7 cellular contexts compared by ENCODE assay signal in the genomic region with DNA sequence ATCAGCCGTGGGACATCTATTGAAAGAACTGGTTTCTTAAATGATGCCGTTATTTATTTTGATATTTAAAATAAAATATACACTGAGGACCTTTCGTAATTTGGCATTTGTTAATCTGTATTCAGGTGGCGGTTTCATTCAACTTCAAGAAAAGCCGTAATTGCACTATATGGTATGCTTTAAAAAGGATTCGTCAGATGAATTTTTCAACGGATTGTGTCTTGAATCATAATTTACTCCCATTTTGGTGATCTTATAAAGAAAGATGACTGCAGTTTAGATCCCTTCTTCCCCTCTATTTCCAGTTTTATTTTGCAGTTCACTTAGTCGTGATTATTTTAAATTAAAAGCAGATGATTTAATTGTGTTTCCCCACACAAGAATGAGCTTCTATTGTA. TPM values are rescaled to one million over a fixed set of nuclear protein-coding genes. Genes with fewer than 3 reads are reported as not detected.
DNase-seq lines count a peak whose midpoint lies in the region; ATAC-seq and TF ChIP-seq lines count a peak whose summit lies in the region.

No MANE protein-coding gene starts in this region.

- 53% methylated on average over 8 of the region's 8 CpGs for WGBS in hepatocyte (ENCODE audit: low lambda C conversion rate, missing lambda C conversion rate)

- H3K9me3 ChIP-seq in hepatocyte (ENCODE audit: low read depth) (no peaks in the 10 kb centered on the region), skeletal muscle tissue (ENCODE audit: control insufficient read depth in 3 of 3, low read length in 3 of 3) (no peaks in the 10 kb centered on the region)

- no peak for TF ChIP-seq CTCF in HFFc6 (IDR thresholded peaks at IDR 0.05)
- no peak for TF ChIP-seq CTCF in WTC11 (IDR thresholded peaks at IDR 0.05)
- no peak for TF ChIP-seq CTCF in hepatocyte (IDR thresholded peaks at IDR 0.05; ENCODE audit: poor library complexity)

- peak overlapping the region; percentile 96 for H3K4me2 ChIP-seq in hepatocyte

- peaks cover 4% of the 10 kb centered on the region for H3K4me1 ChIP-seq in hepatocyte (ENCODE audit: insufficient read depth)
- H3K4me1 ChIP-seq in skeletal muscle tissue (ENCODE audit: control insufficient read depth in 3 of 3, insufficient read depth in 3 of 3, low read length in 3 of 3): peaks cover 4 to 5% (median 5%) of the 10 kb centered on the region in 3 donors

- no peaks in the 10 kb centered on the region for H3K36me3 Mint-ChIP-seq in HFFc6 (ENCODE audit: low read depth)
- H3K36me3 Mint-ChIP-seq in WTC11: no peaks in the 10 kb centered on the region

- DNase-seq in HFFc6 (no peak), WTC11 (ENCODE audit: low spot score) (no peak), hepatocyte (ENCODE audit: low spot score) (no peak), T1000 (lab: John Stamatoyannopoulos, UW) (no peak)

- H3K9me3 Mint-ChIP-seq in HFFc6 (no peaks in the 10 kb centered on the region), WTC11 (no peaks in the 10 kb centered on the region)

- peak overlapping the region; percentile 82 for H3K4me3 Mint-ChIP-seq in HFFc6
- peak overlapping the region; percentile 93 for H3K4me3 Mint-ChIP-seq in WTC11

- peak overlapping the region in 2 of 3 donors; percentile 48 to 84 for H3K9ac ChIP-seq in skeletal muscle tissue (ENCODE audit: low read depth in 1 of 3, low read length in 3 of 3)

- H3K4me3 ChIP-seq in hepatocyte: peak overlapping the region; percentile 62
- peak overlapping the region; percentile 85 to 98 (median 97) for H3K4me3 ChIP-seq in skeletal muscle tissue (ENCODE audit: low read length in 3 of 3)

- peak overlapping the region; percentile 70 for H2AFZ ChIP-seq in hepatocyte

- no peaks in the 10 kb centered on the region for H3K79me2 ChIP-seq in hepatocyte

- ATAC-seq in WTC11: no peak
- ATAC-seq in GM19395 (IDR thresholded peaks at IDR 0.05; ENCODE audit: unreplicated experiment): no peak
- ATAC-seq in HG03095 (IDR thresholded peaks at IDR 0.05; ENCODE audit: unreplicated experiment): no peak

- H4K20me1 ChIP-seq in hepatocyte (ENCODE audit: insufficient read depth, poor library complexity, severe bottlenecking): no peaks in the 10 kb centered on the region

- CTCF ChIA-PET in WTC11 (lab: Charles Lee): interaction anchor here (0.6 to 1.4 kb wide), 4 partner anchors 13 to 244 kb away, joined by 3 to 5 read pairs (median 4); partner anchors contain the start of gene NDUFAF4

- peaks cover 37% of the 10 kb centered on the region for H3K27me3 ChIP-seq in hepatocyte
- no peaks in the 10 kb centered on the region for H3K27me3 ChIP-seq in skeletal muscle tissue (ENCODE audit: control insufficient read depth in 3 of 3, insufficient read depth in 3 of 3, low read length in 3 of 3)

- POLR2A ChIA-PET in WTC11 (lab: Charles Lee): no interaction called here

- no peaks in the 10 kb centered on the region for H3K9me2 ChIP-seq in hepatocyte (replicated peaks; ENCODE audit: insufficient read depth)

- H3K27ac Mint-ChIP-seq in HFFc6 (no peak overlapping the region), WTC11 (no peak overlapping the region)

- H3K36me3 ChIP-seq in hepatocyte (replicated peaks; ENCODE audit: insufficient read depth, low read depth) (no peaks in the 10 kb centered on the region), skeletal muscle tissue (ENCODE audit: control insufficient read depth in 3 of 3, insufficient read depth in 3 of 3, low read length in 3 of 3) (no peaks in the 10 kb centered on the region)

- H3K4me1 Mint-ChIP-seq in HFFc6 (ENCODE audit: low read depth) (no peaks in the 10 kb centered on the region), WTC11 (peaks cover 11% of the 10 kb centered on the region)

- H3K27me3 Mint-ChIP-seq in HFFc6 (ENCODE audit: insufficient read depth): peaks cover 30% of the 10 kb centered on the region
- H3K27me3 Mint-ChIP-seq in WTC11 (ENCODE audit: low read depth): peaks cover 17% of the 10 kb centered on the region

- H3K27ac ChIP-seq in hepatocyte: no peak overlapping the region
- H3K27ac ChIP-seq in skeletal muscle tissue (ENCODE audit: low read depth, low read length): no peak overlapping the region

TF ChIP-seq in WTC11, 78 proteins besides CTCF, POLR2A, EP300 and RAD21 (continues in another document):
- TF ChIP-seq TEAD1 (CRISPR knock-in tag; IDR thresholded peaks at IDR 0.05) (no peak), FOXJ3 (CRISPR knock-in tag; IDR thresholded peaks at IDR 0.05; ENCODE audit: borderline replicate concordance) (no peak), SOX15 (CRISPR knock-in tag; IDR thresholded peaks at IDR 0.05) (no peak), SMAD3 (CRISPR knock-in tag; IDR thresholded peaks at IDR 0.05; ENCODE audit: borderline replicate concordance) (no peak), NR3C1 (CRISPR knock-in tag; conservative IDR thresholded peaks at IDR 0.05; ENCODE audit: low read depth) (no peak), MYBL2 (CRISPR knock-in tag; IDR thresholded peaks at IDR 0.05) (no peak), JAZF1 (CRISPR knock-in tag; IDR thresholded peaks at IDR 0.05) (no peak), ZNF121 (CRISPR knock-in tag; IDR thresholded peaks at IDR 0.05) (no peak), NFATC4 (CRISPR knock-in tag; IDR thresholded peaks at IDR 0.05) (no peak), ZNF232 (CRISPR knock-in tag; IDR thresholded peaks at IDR 0.05) (no peak)
- TF ChIP-seq, protein P1, sequence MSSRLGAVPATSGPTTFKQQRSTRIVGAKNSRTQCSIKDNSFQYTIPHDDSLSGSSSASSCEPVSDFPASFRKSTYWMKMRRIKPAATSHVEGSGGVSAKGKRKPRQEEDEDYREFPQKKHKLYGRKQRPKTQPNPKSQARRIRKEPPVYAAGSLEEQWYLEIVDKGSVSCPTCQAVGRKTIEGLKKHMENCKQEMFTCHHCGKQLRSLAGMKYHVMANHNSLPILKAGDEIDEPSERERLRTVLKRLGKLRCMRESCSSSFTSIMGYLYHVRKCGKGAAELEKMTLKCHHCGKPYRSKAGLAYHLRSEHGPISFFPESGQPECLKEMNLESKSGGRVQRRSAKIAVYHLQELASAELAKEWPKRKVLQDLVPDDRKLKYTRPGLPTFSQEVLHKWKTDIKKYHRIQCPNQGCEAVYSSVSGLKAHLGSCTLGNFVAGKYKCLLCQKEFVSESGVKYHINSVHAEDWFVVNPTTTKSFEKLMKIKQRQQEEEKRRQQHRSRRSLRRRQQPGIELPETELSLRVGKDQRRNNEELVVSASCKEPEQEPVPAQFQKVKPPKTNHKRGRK (CRISPR knock-in tag; IDR thresholded peaks at IDR 0.05; ENCODE audit: borderline replicate concordance): no peak
- TF ChIP-seq, protein P2, sequence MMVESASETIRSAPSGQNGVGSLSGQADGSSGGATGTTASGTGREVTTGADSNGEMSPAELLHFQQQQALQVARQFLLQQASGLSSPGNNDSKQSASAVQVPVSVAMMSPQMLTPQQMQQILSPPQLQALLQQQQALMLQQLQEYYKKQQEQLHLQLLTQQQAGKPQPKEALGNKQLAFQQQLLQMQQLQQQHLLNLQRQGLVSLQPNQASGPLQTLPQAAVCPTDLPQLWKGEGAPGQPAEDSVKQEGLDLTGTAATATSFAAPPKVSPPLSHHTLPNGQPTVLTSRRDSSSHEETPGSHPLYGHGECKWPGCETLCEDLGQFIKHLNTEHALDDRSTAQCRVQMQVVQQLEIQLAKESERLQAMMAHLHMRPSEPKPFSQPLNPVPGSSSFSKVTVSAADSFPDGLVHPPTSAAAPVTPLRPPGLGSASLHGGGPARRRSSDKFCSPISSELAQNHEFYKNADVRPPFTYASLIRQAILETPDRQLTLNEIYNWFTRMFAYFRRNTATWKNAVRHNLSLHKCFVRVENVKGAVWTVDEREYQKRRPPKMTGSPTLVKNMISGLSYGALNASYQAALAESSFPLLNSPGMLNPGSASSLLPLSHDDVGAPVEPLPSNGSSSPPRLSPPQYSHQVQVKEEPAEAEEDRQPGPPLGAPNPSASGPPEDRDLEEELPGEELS (CRISPR knock-in tag; IDR thresholded peaks at IDR 0.05): no peak
- TF ChIP-seq, protein P3, sequence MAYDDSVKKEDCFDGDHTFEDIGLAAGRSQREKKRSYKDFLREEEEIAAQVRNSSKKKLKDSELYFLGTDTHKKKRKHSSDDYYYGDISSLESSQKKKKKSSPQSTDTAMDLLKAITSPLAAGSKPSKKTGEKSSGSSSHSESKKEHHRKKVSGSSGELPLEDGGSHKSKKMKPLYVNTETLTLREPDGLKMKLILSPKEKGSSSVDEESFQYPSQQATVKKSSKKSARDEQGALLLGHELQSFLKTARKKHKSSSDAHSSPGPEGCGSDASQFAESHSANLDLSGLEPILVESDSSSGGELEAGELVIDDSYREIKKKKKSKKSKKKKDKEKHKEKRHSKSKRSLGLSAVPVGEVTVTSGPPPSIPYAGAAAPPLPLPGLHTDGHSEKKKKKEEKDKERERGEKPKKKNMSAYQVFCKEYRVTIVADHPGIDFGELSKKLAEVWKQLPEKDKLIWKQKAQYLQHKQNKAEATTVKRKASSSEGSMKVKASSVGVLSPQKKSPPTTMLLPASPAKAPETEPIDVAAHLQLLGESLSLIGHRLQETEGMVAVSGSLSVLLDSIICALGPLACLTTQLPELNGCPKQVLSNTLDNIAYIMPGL (CRISPR knock-in tag; IDR thresholded peaks at IDR 0.05): no peak
- TF ChIP-seq, protein P4, sequence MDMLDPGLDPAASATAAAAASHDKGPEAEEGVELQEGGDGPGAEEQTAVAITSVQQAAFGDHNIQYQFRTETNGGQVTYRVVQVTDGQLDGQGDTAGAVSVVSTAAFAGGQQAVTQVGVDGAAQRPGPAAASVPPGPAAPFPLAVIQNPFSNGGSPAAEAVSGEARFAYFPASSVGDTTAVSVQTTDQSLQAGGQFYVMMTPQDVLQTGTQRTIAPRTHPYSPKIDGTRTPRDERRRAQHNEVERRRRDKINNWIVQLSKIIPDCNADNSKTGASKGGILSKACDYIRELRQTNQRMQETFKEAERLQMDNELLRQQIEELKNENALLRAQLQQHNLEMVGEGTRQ (CRISPR knock-in tag; IDR thresholded peaks at IDR 0.05): no peak

RNA-seq across cellular contexts. Expression of gene KLHL32, which starts 0.8 kb away (rescaled TPM):
- not detected for total RNA-seq in HFFc6 (2021; fragmentation: NEBNext Ultra II Directional; extraction: Animal tissue kit (Norgen Biotek cat#: 25700))
- total RNA-seq in WTC11 (2021): 0.30 to 0.57 TPM (median 0.52 TPM) in 3 replicates
- total RNA-seq in hepatocyte: 0.27 and 2.2 TPM in 2 replicates
- polyA plus RNA-seq in hepatocyte: 0.79 TPM in 1 of 2 replicates, not detected in the other
- not detected for total RNA-seq in skeletal muscle tissue

RNA-seq across cellular contexts. Expression of gene NDUFAF4, which starts 27.6 kb away (rescaled TPM):
- 10 to 100 TPM; 30.2 to 41.5 (median 34.6) TPM for total RNA-seq in HFFc6 (2021; fragmentation: NEBNext Ultra II Directional; extraction: Animal tissue kit (Norgen Biotek cat#: 25700))
- total RNA-seq in WTC11 (2021): 59.2 to 75.8 TPM (median 66.3 TPM) in 3 replicates
- total RNA-seq in hepatocyte: 31.1 and 39.1 TPM in 2 replicates
- 50.7 and 62.4 TPM in 2 replicates for polyA plus RNA-seq in hepatocyte
- 12.0 TPM for total RNA-seq in skeletal muscle tissue
